In genomic region chr7:20541615-20542349, GRCh38 we compare ENCODE assay signal across 13 cellular contexts.
DNase-seq lines count a peak whose midpoint lies in the region; ATAC-seq and TF ChIP-seq lines count a peak whose summit lies in the region.
"Had no signal": no experiment of that assay in that cellular context is flagged by ENCODE, and none has a peak within 500 bp of the region (broad histone marks: within the 10 kb centered on the region; RNA-seq: fewer than 3 reads in every experiment).

No MANE protein-coding gene starts in this region.

- DNase-seq in DMS53 (lab: John Stamatoyannopoulos, UW) (peak; percentile 20), DMS53 treated with DMSO at 0.1 percent for 48 hours (lab: John Stamatoyannopoulos, UW; ENCODE audit: unreplicated experiment) (no peak), NCI-H146 (lab: John Stamatoyannopoulos, UW) (peak; percentile 40), fibroblast of pulmonary artery (ENCODE audit: low read depth) (peak; percentile 7), NCI-H2081 (lab: John Stamatoyannopoulos, UW) (no peak), H4 (ENCODE audit: low spot score) (no peak)
- DNase-seq: 8988T; activated CD4-positive, alpha-beta T cell treated with anti-CD3 and anti-CD28 coated beads, Interleukin-2, amount 50 U/mL, for 4 hours; HFFc6; kidney glomerular epithelial cell; small intestine had no signal

- TF ChIP-seq CTCF in fibroblast of pulmonary artery (IDR thresholded peaks at IDR 0.05; ENCODE audit: low read length, missing control alignments) = no peak

- H3K4me3 ChIP-seq in fibroblast of pulmonary artery (replicated peaks; ENCODE audit: low read depth, low read length) = no peak overlapping the region

- ATAC-seq in HG02642 (IDR thresholded peaks at IDR 0.05; ENCODE audit: poor library complexity, unreplicated experiment) (peak; percentile 56), HG03025 (IDR thresholded peaks at IDR 0.05; ENCODE audit: low FRiP score, unreplicated experiment) (no peak)

Comparison
In these comparisons a context has a peak if more than half of its experiments do, and no peak if none do; other contexts are left out.
1. DNase-seq: peak in DMS53 (single experiment), NCI-H146 (single experiment) and fibroblast of pulmonary artery (single experiment); none in DMS53 treated with DMSO at 0.1 percent for 48 hours (single experiment), NCI-H2081 (0 of 2) and H4 (single experiment).